In the genomic region with DNA sequence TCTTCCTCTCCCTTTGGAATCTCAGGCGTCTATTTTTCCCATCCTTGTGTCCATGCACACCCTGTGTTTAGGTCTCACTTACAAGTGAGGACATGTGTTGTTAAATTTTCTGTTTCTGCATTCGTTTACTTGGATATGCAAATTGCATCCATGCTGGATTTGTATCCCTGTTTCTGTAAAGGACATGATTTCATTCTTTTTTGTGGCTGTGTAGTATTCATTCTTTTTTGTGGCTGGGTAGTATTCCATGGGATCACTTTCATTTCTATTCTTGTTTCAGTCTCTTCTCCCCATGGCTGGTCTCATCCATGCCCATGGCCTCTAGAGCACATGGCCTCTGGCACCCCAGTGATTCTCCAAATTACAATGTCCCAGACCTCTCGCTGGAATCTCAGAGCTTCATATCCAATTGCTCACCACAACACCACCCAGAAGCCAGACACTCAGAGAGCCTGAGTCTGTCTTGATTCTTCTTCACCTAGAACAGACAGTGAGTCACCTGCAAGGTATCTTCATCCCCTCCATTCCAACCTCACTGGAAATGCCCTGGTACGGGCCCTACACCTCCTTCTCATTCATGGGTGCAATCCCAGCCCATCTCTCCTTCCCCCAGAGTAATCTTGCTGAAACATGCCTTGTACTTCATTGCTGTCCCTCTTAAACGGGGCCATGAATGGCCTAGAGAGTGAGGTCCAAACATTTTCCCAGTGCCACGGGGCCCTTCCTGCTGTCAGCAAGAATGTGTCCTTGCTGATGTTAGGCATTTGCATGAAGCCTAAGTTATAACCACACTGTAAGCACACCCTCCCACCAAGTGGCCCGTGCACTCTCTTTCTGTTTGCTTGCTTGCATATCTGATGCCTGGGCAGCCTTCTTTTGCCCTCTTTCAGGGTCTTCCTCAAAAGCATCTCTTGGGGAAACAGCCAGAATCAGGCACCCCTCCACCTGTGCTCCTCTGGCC, we compare ENCODE assay signal across 20 cellular contexts.
"Had no signal": no experiment of that assay in that cellular context is flagged by ENCODE, and none has a peak within 500 bp of the region (broad histone marks: within the 10 kb centered on the region; RNA-seq: fewer than 3 reads in every experiment).

No MANE protein-coding gene starts in this region.

- H3K4me1 ChIP-seq: SJSA1 had no signal

- H3K4me3 ChIP-seq: MG63, SJSA1, SK-N-MC had no signal

- H3K27ac ChIP-seq: SJSA1, SK-N-MC had no signal

- FAIRE-seq: RCC 7860 had no signal

- H3K9me3 ChIP-seq: MG63, SJSA1 had no signal

- H3K36me3 ChIP-seq: MG63, SJSA1 had no signal

- DNase-seq: KBM-7, MG63, NCI-H1092, NCI-H1105 treated with DMSO at 0.1 percent for 48 hours, NCI-H1417 treated with DMSO at 0.1 percent for 48 hours, NCI-H146, NCI-H1694 treated with DMSO at 0.1 percent for 48 hours, NCI-H1930, NCI-H2081, NCI-H2107, NCI-H2227 treated with DMSO at 0.1 percent for 48 hours, NCI-H524, NCI-H526 treated with DMSO at 0.1 percent for 48 hours, NCI-H748 treated with DMSO at 0.1 percent for 48 hours, Right ventricle myocardium superior, RPMI8226, SIG-M5 had no signal

- H3K27me3 ChIP-seq: SJSA1 had no signal
